ENCODE assay signal across 21 cellular contexts in the genomic region with DNA sequence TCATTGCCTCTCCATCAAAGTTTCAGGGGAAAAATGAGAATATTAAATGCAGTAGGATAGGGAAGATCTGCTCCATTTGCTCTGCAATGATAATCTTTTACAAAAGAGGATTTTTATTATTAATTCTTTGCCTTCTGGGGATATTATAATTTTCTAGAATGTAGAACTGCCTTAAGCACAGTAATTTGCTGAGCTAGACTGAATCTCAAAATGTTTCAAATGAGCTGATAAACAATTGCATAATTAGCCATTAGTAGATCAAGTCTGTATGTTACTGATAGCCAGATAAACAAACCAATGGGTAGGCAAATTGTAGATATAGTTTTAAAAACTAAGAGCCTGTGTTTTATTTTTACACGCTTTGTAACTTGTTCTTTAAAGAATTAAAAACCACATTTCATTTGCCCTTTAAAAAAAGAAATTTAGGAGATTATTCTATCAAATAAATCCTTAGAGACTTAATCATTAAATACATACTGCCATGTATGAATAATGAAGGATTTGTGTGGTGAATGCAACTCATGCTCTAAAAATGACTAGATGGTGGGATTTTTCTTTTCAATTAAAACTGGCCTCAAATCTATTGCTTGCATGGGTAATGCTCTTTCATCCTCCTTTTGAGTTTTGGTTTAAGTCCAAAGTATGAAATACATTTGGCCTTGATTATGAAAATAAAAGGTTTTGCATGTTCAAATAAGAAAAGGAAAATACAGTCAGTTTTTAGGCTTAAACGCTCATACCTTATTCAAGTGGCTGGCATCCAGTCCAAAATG. TPM values are rescaled to one million over a fixed set of nuclear protein-coding genes. Genes with fewer than 3 reads are reported as not detected.
"Had no signal": no experiment of that assay in that cellular context is flagged by ENCODE, and none has a peak within 500 bp of the region (broad histone marks: within the 10 kb centered on the region; RNA-seq: fewer than 3 reads in every experiment).

No MANE protein-coding gene starts in this region.

- H3K36me3 ChIP-seq: cardiac muscle cell, esophagus squamous epithelium, lower lobe of right lung, tibial artery had no signal

- H3K4me1 ChIP-seq: lower lobe of right lung, tibial artery had no signal

- H3K9me3 ChIP-seq: esophagus squamous epithelium, lower lobe of right lung, tibial artery had no signal

- H3K27me3 ChIP-seq: cardiac muscle cell, esophagus squamous epithelium, tibial artery had no signal

- H3K4me3 ChIP-seq: cardiac muscle cell, esophagus squamous epithelium, lower lobe of right lung, tibial artery had no signal

- DNase-seq: activated CD4-positive, alpha-beta T cell treated with anti-CD3 and anti-CD28 coated beads for 36 hours; activated CD4-positive, alpha-beta T cell treated with anti-CD3 and anti-CD28 coated beads, Interleukin-2, amount 50 U/mL, for 48 hours; activated gamma-delta T cell treated with Interleukin-2 at 50 U/mL for 16 hours; effector memory CD8-positive, alpha-beta T cell; esophagus squamous epithelium; hypothalamus; lower lobe of right lung; nucleus accumbens; stimulated activated CD4-positive, alpha-beta T cell treated with anti-CD3 and anti-CD28 coated beads, Interleukin-2, amount 100 ng/mL, for 24 hours; stimulated activated naive CD4-positive, alpha-beta T cell treated with Interleukin-2 at 50 U/mL for 16 hours; T-helper 2 cell; tibial artery had no signal

- H3K27ac ChIP-seq: cardiac muscle cell, esophagus squamous epithelium, lower lobe of right lung, tibial artery had no signal

- ATAC-seq: activated CD4-positive, alpha-beta T cell treated with anti-CD3 and anti-CD28 coated beads for 36 hours; activated naive CD4-positive, alpha-beta T cell treated with anti-CD3 and anti-CD28 coated beads, Interleukin-2, amount 50 U/mL, for 72 hours; effector memory CD8-positive, alpha-beta T cell; lower lobe of right lung; natural killer cell treated with Interleukin-12 subunit alpha and Interleukin-12 subunit beta and Interleukin-15 and Interleukin-18, amount 100 ng/mL, for 72 hours had no signal

RNA-seq across cellular contexts. Expression of a gene that starts 32.6 kb away (rescaled TPM):
- total RNA-seq: activated CD4-positive, alpha-beta T cell treated with anti-CD3 and anti-CD28 coated beads for 36 hours; activated naive CD4-positive, alpha-beta T cell treated with anti-CD3 and anti-CD28 coated beads, Interleukin-2, amount 50 U/mL, for 72 hours; cardiac muscle cell; dermis microvascular lymphatic vessel endothelial cell; frontal cortex; mesenteric fat pad; natural killer cell treated with Interleukin-12 subunit alpha and Interleukin-12 subunit beta and Interleukin-15 and Interleukin-18, amount 100 ng/mL, for 72 hours; renal cortical epithelial cell had no signal
- polyA plus RNA-seq: cardiac muscle cell, keratinocyte, urinary bladder had no signal
